ENCODE assay signal across 1 cellular context in genomic region chr11:46393759-46394158, GRCh38.
TF ChIP-seq lines count a peak whose summit lies in the region.

No MANE protein-coding gene starts in this region.

TF ChIP-seq in GM23338, 12 proteins besides CTCF, POLR2A, EP300 and RAD21 (continued from another document):
- TF ChIP-seq ZNF462 (CRISPR knock-in tag; IDR thresholded peaks at IDR 0.05), result no peak
- TF ChIP-seq EZH2phosphoT487 (IDR thresholded peaks at IDR 0.05; ENCODE audit: unreplicated experiment), result no peak
- no peak for TF ChIP-seq NANOG (IDR thresholded peaks at IDR 0.05; ENCODE audit: borderline replicate concordance)
- TF ChIP-seq CREB1 (CRISPR knock-in tag; IDR thresholded peaks at IDR 0.05; ENCODE audit: low read depth), result no peak
